Comparison of ENCODE assay signal across 8 cellular contexts in genomic region chr10:124701435-124701834, GRCh38. TPM values are rescaled to one million over a fixed set of nuclear protein-coding genes. Genes with fewer than 3 reads are reported as not detected.
A peak's percentile ranks its signal among the peaks of the same experiment; 100 is the strongest.
DNase-seq lines count a peak whose midpoint lies in the region; ATAC-seq and TF ChIP-seq lines count a peak whose summit lies in the region.

No MANE protein-coding gene starts in this region.

- peak overlapping the region; percentile 90 to 98 (median 94) for H3K27ac Mint-ChIP-seq in CD14-positive monocyte
- H3K27ac Mint-ChIP-seq in activated naive CD8-positive, alpha-beta T cell, result peak overlapping the region; percentile 90

- H3K27me3 Mint-ChIP-seq in CD14-positive monocyte (ENCODE audit: low read depth in 3 of 3), result no peaks in the 10 kb centered on the region
- H3K27me3 Mint-ChIP-seq in activated naive CD8-positive, alpha-beta T cell, result no peaks in the 10 kb centered on the region

- H3K4me1 Mint-ChIP-seq in CD14-positive monocyte, result peaks cover 66% of the 10 kb centered on the region
- H3K4me1 Mint-ChIP-seq in activated naive CD8-positive, alpha-beta T cell (ENCODE audit: low read depth), result peaks cover 93% of the 10 kb centered on the region

- ATAC-seq in HG03457 (IDR thresholded peaks at IDR 0.05; ENCODE audit: unreplicated experiment), result no peak
- ATAC-seq in HG03175 (IDR thresholded peaks at IDR 0.05; ENCODE audit: unreplicated experiment), result no peak

- peaks cover 35% of the 10 kb centered on the region for H3K4me1 ChIP-seq in cardiac muscle cell (ENCODE audit: low read depth)

- no peaks in the 10 kb centered on the region for H3K36me3 ChIP-seq in cardiac muscle cell
- H3K36me3 ChIP-seq in WERI-Rb-1, result peaks cover 54% of the 10 kb centered on the region

- H3K4me3 ChIP-seq in cardiac muscle cell, result no peak overlapping the region
- H3K4me3 ChIP-seq in WERI-Rb-1 (ENCODE audit: low read depth, low read length), result no peak overlapping the region

- peaks cover 76 to 81% of the 10 kb centered on the region in 2 donors for H3K36me3 Mint-ChIP-seq in CD14-positive monocyte
- H3K36me3 Mint-ChIP-seq in activated naive CD8-positive, alpha-beta T cell, result peaks cover 5% of the 10 kb centered on the region

- intact Hi-C loops in CD14-positive monocyte (cut with micrococcal nuclease), result loop anchor here in 1 of 2 donors (5.0 kb wide), 1 partner anchor 41 kb away; the partner anchor contains the start of gene FAM53B

- TF ChIP-seq CTCF in CD14-positive monocyte (IDR thresholded peaks at IDR 0.05), result no peak
- TF ChIP-seq CTCF in cardiac muscle cell (IDR thresholded peaks at IDR 0.05; ENCODE audit: low read depth, low read length), result peak; percentile 1
- no peak for TF ChIP-seq CTCF in WERI-Rb-1 (IDR thresholded peaks at IDR 0.05; ENCODE audit: low read depth, low read length)

- no peaks in the 10 kb centered on the region for H3K27me3 ChIP-seq in cardiac muscle cell
- no peaks in the 10 kb centered on the region for H3K27me3 ChIP-seq in WERI-Rb-1 (ENCODE audit: insufficient read depth, low read depth, severe bottlenecking)

- H3K9me3 ChIP-seq in cardiac muscle cell (ENCODE audit: low read depth) (no peaks in the 10 kb centered on the region), WERI-Rb-1 (ENCODE audit: severe bottlenecking) (no peaks in the 10 kb centered on the region)

- H3K27ac ChIP-seq in cardiac muscle cell (peak overlapping the region; percentile 84), WERI-Rb-1 (no peak overlapping the region)

- H3K9me3 Mint-ChIP-seq in CD14-positive monocyte, result no peaks in the 10 kb centered on the region
- H3K9me3 Mint-ChIP-seq in activated naive CD8-positive, alpha-beta T cell (ENCODE audit: low read depth), result no peaks in the 10 kb centered on the region

- DNase-seq in CD14-positive monocyte (ENCODE audit: low spot score), result no peak
- peak; percentile 76 to 95 for DNase-seq in cardiac muscle cell (ENCODE audit: low read depth in 1 of 2, low spot score in 1 of 2)
- peak; percentile 89 for DNase-seq in pons (ENCODE audit: low spot score)
- no peak for DNase-seq in WERI-Rb-1
- DNase-seq in kidney glomerular epithelial cell (lab: John Stamatoyannopoulos, UW), result no peak

- peak overlapping the region in 1 of 2 donors; percentile 41 for H3K4me3 Mint-ChIP-seq in CD14-positive monocyte
- H3K4me3 Mint-ChIP-seq in activated naive CD8-positive, alpha-beta T cell, result peak overlapping the region; percentile 30

RNA-seq across cellular contexts. Expression of gene FAM53B, which starts 42.7 kb away (rescaled TPM):
- 10 to 100 TPM in 1 of 2 donors, 1 to 10 TPM in 1; 5.8 to 12.6 TPM for polyA plus RNA-seq in CD14-positive monocyte
- 28.7 and 34.8 TPM in 2 replicates for total RNA-seq in cardiac muscle cell
- polyA plus RNA-seq in cardiac muscle cell, result 10.2 and 13.6 TPM in 2 replicates

Comparison
In these comparisons a context has a peak if more than half of its experiments do, and no peak if none do; other contexts are left out.
1. DNase-seq: peak in cardiac muscle cell (2 of 2) and pons (single experiment); none in CD14-positive monocyte (single experiment), WERI-Rb-1 (single experiment) and kidney glomerular epithelial cell (single experiment).